ENCODE assay signal across 8 cellular contexts in the genomic region with DNA sequence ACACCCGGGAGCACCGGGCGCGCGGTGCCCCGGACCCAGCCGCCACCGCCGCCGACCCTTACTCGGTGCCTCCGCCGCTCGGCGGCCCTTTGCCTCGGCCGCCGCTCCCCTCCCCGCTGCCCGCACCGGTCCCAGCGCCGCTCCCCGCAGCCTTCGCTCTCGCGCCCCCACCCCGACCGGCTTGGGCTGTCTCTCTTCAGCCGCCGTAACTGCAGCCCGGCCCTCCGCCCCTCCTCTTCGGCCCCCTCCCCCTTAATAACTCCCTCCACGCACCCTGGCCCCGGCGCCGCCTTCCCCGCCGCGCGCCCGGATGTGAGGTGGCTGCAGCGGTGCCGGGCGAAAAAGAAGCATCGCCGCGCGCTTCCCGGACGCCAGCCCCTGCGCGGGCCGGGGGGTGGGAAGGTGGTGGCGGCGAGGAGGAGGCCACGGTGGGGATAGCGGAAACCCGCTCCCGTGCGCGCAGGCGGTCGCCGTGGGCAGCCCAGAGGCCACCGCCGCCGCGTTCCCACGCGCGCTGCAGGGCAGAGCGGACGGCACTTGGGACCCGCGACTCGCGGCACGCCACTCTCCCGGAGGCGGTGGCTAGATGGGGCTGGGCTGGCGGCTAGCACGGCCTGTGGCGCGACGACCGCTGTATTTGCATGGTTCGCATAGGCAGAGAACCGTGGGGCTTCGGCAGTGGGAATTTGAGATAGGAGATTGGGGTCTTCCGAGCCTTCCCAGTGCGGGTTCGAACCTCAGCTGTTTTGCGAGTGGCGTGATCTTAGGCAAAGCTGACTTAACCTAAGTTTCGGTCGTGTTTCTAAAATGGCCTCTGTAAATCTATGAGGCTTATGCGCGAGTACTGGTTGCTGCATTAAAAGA. TPM values are rescaled to one million over a fixed set of nuclear protein-coding genes. Genes with fewer than 3 reads are reported as not detected.
DNase-seq lines count a peak whose midpoint lies in the region; ATAC-seq and TF ChIP-seq lines count a peak whose summit lies in the region.

A gene with protein sequence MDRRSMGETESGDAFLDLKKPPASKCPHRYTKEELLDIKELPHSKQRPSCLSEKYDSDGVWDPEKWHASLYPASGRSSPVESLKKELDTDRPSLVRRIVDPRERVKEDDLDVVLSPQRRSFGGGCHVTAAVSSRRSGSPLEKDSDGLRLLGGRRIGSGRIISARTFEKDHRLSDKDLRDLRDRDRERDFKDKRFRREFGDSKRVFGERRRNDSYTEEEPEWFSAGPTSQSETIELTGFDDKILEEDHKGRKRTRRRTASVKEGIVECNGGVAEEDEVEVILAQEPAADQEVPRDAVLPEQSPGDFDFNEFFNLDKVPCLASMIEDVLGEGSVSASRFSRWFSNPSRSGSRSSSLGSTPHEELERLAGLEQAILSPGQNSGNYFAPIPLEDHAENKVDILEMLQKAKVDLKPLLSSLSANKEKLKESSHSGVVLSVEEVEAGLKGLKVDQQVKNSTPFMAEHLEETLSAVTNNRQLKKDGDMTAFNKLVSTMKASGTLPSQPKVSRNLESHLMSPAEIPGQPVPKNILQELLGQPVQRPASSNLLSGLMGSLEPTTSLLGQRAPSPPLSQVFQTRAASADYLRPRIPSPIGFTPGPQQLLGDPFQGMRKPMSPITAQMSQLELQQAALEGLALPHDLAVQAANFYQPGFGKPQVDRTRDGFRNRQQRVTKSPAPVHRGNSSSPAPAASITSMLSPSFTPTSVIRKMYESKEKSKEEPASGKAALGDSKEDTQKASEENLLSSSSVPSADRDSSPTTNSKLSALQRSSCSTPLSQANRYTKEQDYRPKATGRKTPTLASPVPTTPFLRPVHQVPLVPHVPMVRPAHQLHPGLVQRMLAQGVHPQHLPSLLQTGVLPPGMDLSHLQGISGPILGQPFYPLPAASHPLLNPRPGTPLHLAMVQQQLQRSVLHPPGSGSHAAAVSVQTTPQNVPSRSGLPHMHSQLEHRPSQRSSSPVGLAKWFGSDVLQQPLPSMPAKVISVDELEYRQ (minus strand): TSS at position 211 of the 864 bp plus-strand sequence. CDS start 1,124 bp downstream, outside the sequence.

- H3K9me3 Mint-ChIP-seq in activated naive CD4-positive, alpha-beta T cell treated with anti-CD3 and anti-CD28 coated beads for 36 hours, result no peaks in the 10 kb centered on the region

- intact Hi-C loops in activated naive CD4-positive, alpha-beta T cell treated with anti-CD3 and anti-CD28 coated beads for 36 hours (cut with micrococcal nuclease), result loop anchor here (1.0 to 10.0 kb wide), 8 partner anchors 36 to 455 kb away; a partner anchor contains a TSS

- CTCF ChIA-PET in activated naive CD4-positive, alpha-beta T cell treated with anti-CD3 and anti-CD28 coated beads for 36 hours (lab: Charles Lee), result interaction anchor here (1.8 kb wide), 1 partner anchor 38 kb away, joined by 5 read pairs; no protein-coding TSS in a partner anchor

- H3K4me3 ChIP-seq in SK-N-MC (peak within 1 kb of the TSS; percentile 100), gastroesophageal sphincter (peak within 1 kb of the TSS; percentile 79 to 83)

- peak within 1 kb of the TSS; percentile 83 for H3K4me3 Mint-ChIP-seq in activated naive CD4-positive, alpha-beta T cell treated with anti-CD3 and anti-CD28 coated beads for 36 hours

- TF ChIP-seq POLR2A in gastroesophageal sphincter (IDR thresholded peaks at IDR 0.05), result peak; percentile 40 to 54

- peaks cover 0 to 40% (median 0%) of the 10 kb centered on the region in 3 donors for H3K4me1 ChIP-seq in gastroesophageal sphincter

- WGBS in gastroesophageal sphincter (ENCODE audit: low coverage in 1 of 2), 2 donors, result 0% methylated on average over 4 to 6 of the region's 100 CpGs

- no peaks in the 10 kb centered on the region for H3K27me3 Mint-ChIP-seq in activated naive CD4-positive, alpha-beta T cell treated with anti-CD3 and anti-CD28 coated beads for 36 hours (ENCODE audit: low read depth)

- no peak for TF ChIP-seq EP300 in gastroesophageal sphincter (IDR thresholded peaks at IDR 0.05)

- DNase-seq in DMS114 treated with DMSO at 0.1 percent for 48 hours (lab: John Stamatoyannopoulos, UW; ENCODE audit: unreplicated experiment) (peak; percentile 54), Kasumi-1 (lab: John Stamatoyannopoulos, UW) (peak; percentile 73 to 80), SK-N-MC (ENCODE audit: low read depth, low spot score) (peak; percentile 26), non-pigmented ciliary epithelial cell (ENCODE audit: low read depth) (peak; percentile 26)
- DNase-seq in activated naive CD4-positive, alpha-beta T cell treated with anti-CD3 and anti-CD28 coated beads for 36 hours, result peak; percentile 88

- peak within 1 kb of the TSS; percentile 91 for H3K9ac ChIP-seq in SK-N-MC (ENCODE audit: insufficient read length)

- H3K36me3 Mint-ChIP-seq in activated naive CD4-positive, alpha-beta T cell treated with anti-CD3 and anti-CD28 coated beads for 36 hours (ENCODE audit: low read depth), result peaks cover 20% of the 10 kb centered on the region

- H3K27ac ChIP-seq in SK-N-MC, result peak within 1 kb of the TSS; percentile 65
- peak within 1 kb of the TSS; percentile 88 to 96 (median 92) for H3K27ac ChIP-seq in gastroesophageal sphincter

- H3K4me1 Mint-ChIP-seq in activated naive CD4-positive, alpha-beta T cell treated with anti-CD3 and anti-CD28 coated beads for 36 hours (ENCODE audit: low read depth), result peaks cover 50% of the 10 kb centered on the region

- TF ChIP-seq CTCF in gastroesophageal sphincter (IDR thresholded peaks at IDR 0.05) (peak in 2 of 4 experiments; percentile 6 to 29), subcutaneous adipose tissue (IDR thresholded peaks at IDR 0.05; ENCODE audit: low read depth) (no peak)

- ATAC-seq in GM21717 (IDR thresholded peaks at IDR 0.05; ENCODE audit: unreplicated experiment) (peak; percentile 26), gastroesophageal sphincter (peak; percentile 94)

- H3K36me3 ChIP-seq in SK-N-MC (ENCODE audit: insufficient read depth, low read length) (peaks cover 29% of the 10 kb centered on the region), gastroesophageal sphincter (peaks cover 0 to 30% of the 10 kb centered on the region in 2 donors)

- H3K27ac Mint-ChIP-seq in activated naive CD4-positive, alpha-beta T cell treated with anti-CD3 and anti-CD28 coated beads for 36 hours, result peak within 1 kb of the TSS; percentile 97

- H3K27me3 ChIP-seq in gastroesophageal sphincter, result no peaks in the 10 kb centered on the region

- no peaks in the 10 kb centered on the region for H3K9me3 ChIP-seq in SK-N-MC (ENCODE audit: low read depth, low read length)
- no peaks in the 10 kb centered on the region for H3K9me3 ChIP-seq in gastroesophageal sphincter

RNA-seq across cellular contexts. Expression of the gene that starts here (rescaled TPM):
- 10 to 100 TPM; 28.1 to 29.0 TPM for total RNA-seq in activated naive CD4-positive, alpha-beta T cell treated with anti-CD3 and anti-CD28 coated beads for 36 hours
- total RNA-seq in gastroesophageal sphincter (10 to 100 TPM; 18.4 to 24.0 (median 20.5) TPM), subcutaneous adipose tissue (10 to 100 TPM; 10.5 to 19.6 (median 15.3) TPM)

Comparison
In these comparisons a context has a peak if more than half of its experiments do, and no peak if none do; other contexts are left out.
1. Peak in every context shown above with its lines: DNase-seq, ATAC-seq, H3K4me3 ChIP-seq and H3K27ac ChIP-seq.
2. DNase-seq: peak in every context shown above with its lines; median percentile 88 in activated naive CD4-positive, alpha-beta T cell treated with anti-CD3 and anti-CD28 coated beads for 36 hours; 76 in Kasumi-1; 54 in DMS114 treated with DMSO at 0.1 percent for 48 hours; 26 in SK-N-MC; 26 in non-pigmented ciliary epithelial cell.